In genomic region chr3:71047616-71048531, GRCh38 we compare ENCODE assay signal across 10 cellular contexts.
DNase-seq lines count a peak whose midpoint lies in the region; ATAC-seq and TF ChIP-seq lines count a peak whose summit lies in the region.
"Had no signal": no experiment of that assay in that cellular context is flagged by ENCODE, and none has a peak within 500 bp of the region (broad histone marks: within the 10 kb centered on the region; RNA-seq: fewer than 3 reads in every experiment).

No MANE protein-coding gene starts in this region.

- 44 to 47% methylated on average over 8 of the region's 8 CpGs for WGBS in transverse colon (ENCODE audit: low coverage in 1 of 2), 2 donors

- H3K9me3 ChIP-seq in naive thymus-derived CD4-positive, alpha-beta T cell (ENCODE audit: control insufficient read depth in 2 of 3, low read length in 3 of 3), result no peaks in the 10 kb centered on the region
- H3K9me3 ChIP-seq in transverse colon, result no peaks in the 10 kb centered on the region

- H3K36me3 ChIP-seq in naive thymus-derived CD4-positive, alpha-beta T cell (ENCODE audit: control insufficient read depth in 2 of 3, insufficient read depth in 3 of 3, low read length in 3 of 3), result peaks cover 5 to 65% (median 32%) of the 10 kb centered on the region in 3 experiments
- H3K36me3 ChIP-seq in transverse colon, result peaks cover 0 to 4% (median 0%) of the 10 kb centered on the region in 4 donors

- peaks cover 18 to 83% of the 10 kb centered on the region in 2 donors for H3K4me1 ChIP-seq in naive thymus-derived CD4-positive, alpha-beta T cell (ENCODE audit: control insufficient read depth in 2 of 2, insufficient read depth in 2 of 2, low read length in 2 of 2)
- peaks cover 66 to 88% (median 81%) of the 10 kb centered on the region in 4 donors for H3K4me1 ChIP-seq in transverse colon

- peak overlapping the region; percentile 21 for H3K27ac ChIP-seq in naive thymus-derived CD4-positive, alpha-beta T cell (ENCODE audit: low read depth, low read length)
- H3K27ac ChIP-seq in transverse colon, result peak overlapping the region; percentile 86 to 98 (median 88)

- TF ChIP-seq CTCF in brain (conservative IDR thresholded peaks at IDR 0.05), result no peak
- TF ChIP-seq CTCF in transverse colon (IDR thresholded peaks at IDR 0.05), result no peak
- TF ChIP-seq CTCF in GM13977 (IDR thresholded peaks at IDR 0.05; ENCODE audit: extremely low read depth, insufficient read depth, missing control alignments), result no peak

- H3K9me3 Mint-ChIP-seq in activated naive CD4-positive, alpha-beta T cell treated with anti-CD3 and anti-CD28 coated beads, Interleukin-2, amount 50 U/mL, for 24 hours, result no peaks in the 10 kb centered on the region
- no peaks in the 10 kb centered on the region for H3K9me3 Mint-ChIP-seq in brain
- H3K9me3 Mint-ChIP-seq in naive thymus-derived CD4-positive, alpha-beta T cell, result no peaks in the 10 kb centered on the region

- H3K27ac Mint-ChIP-seq in activated naive CD4-positive, alpha-beta T cell treated with anti-CD3 and anti-CD28 coated beads, Interleukin-2, amount 50 U/mL, for 24 hours, result peak overlapping the region; percentile 93
- peak overlapping the region in 3 of 5 experiments; percentile 39 to 42 (median 40) for H3K27ac Mint-ChIP-seq in brain
- H3K27ac Mint-ChIP-seq in naive thymus-derived CD4-positive, alpha-beta T cell, result peak overlapping the region in 6 of 9 donors; percentile 43 to 96 (median 87)

- H3K4me3 ChIP-seq in naive thymus-derived CD4-positive, alpha-beta T cell (ENCODE audit: low read length), result no peak overlapping the region
- H3K4me3 ChIP-seq in transverse colon, result peak overlapping the region in 1 of 4 donors; percentile 13

- peak overlapping the region; percentile 68 for H3K4me3 Mint-ChIP-seq in activated naive CD4-positive, alpha-beta T cell treated with anti-CD3 and anti-CD28 coated beads, Interleukin-2, amount 50 U/mL, for 24 hours
- H3K4me3 Mint-ChIP-seq in brain, result peak overlapping the region in 1 of 5 experiments; percentile 52
- peak overlapping the region in 8 of 10 donors; percentile 17 to 83 (median 58) for H3K4me3 Mint-ChIP-seq in naive thymus-derived CD4-positive, alpha-beta T cell

- no peak for TF ChIP-seq POLR2A in transverse colon (IDR thresholded peaks at IDR 0.05)

- POLR2A ChIA-PET in naive thymus-derived CD4-positive, alpha-beta T cell (lab: Charles Lee), result interaction anchor here (1.2 to 3.1 kb wide), 3 partner anchors 12 to 32 kb away, joined by 3 to 16 read pairs (median 3); no protein-coding TSS in a partner anchor

- no peaks in the 10 kb centered on the region for H3K27me3 ChIP-seq in naive thymus-derived CD4-positive, alpha-beta T cell (ENCODE audit: control insufficient read depth in 2 of 2, insufficient read depth in 2 of 2, low read length in 2 of 2)
- no peaks in the 10 kb centered on the region for H3K27me3 ChIP-seq in transverse colon

- no peaks in the 10 kb centered on the region for H3K27me3 Mint-ChIP-seq in activated naive CD4-positive, alpha-beta T cell treated with anti-CD3 and anti-CD28 coated beads, Interleukin-2, amount 50 U/mL, for 24 hours
- H3K27me3 Mint-ChIP-seq in brain, result peaks cover 3% of the 10 kb centered on the region
- H3K27me3 Mint-ChIP-seq in naive thymus-derived CD4-positive, alpha-beta T cell, result no peaks in the 10 kb centered on the region

- peaks cover 97% of the 10 kb centered on the region for H3K4me1 Mint-ChIP-seq in activated naive CD4-positive, alpha-beta T cell treated with anti-CD3 and anti-CD28 coated beads, Interleukin-2, amount 50 U/mL, for 24 hours
- peaks cover 89% of the 10 kb centered on the region for H3K4me1 Mint-ChIP-seq in brain
- peaks cover 56 to 99% (median 93%) of the 10 kb centered on the region in 7 donors for H3K4me1 Mint-ChIP-seq in naive thymus-derived CD4-positive, alpha-beta T cell

- no peak for TF ChIP-seq EP300 in transverse colon (IDR thresholded peaks at IDR 0.05; ENCODE audit: low read depth)

- CTCF ChIA-PET in naive thymus-derived CD4-positive, alpha-beta T cell (lab: Charles Lee), result interaction anchor here (0.5 kb wide), 1 partner anchor 26 kb away, joined by 3 read pairs; no protein-coding TSS in a partner anchor

- ATAC-seq in naive thymus-derived CD4-positive, alpha-beta T cell, result no peak
- no peak for ATAC-seq in GM19023 (IDR thresholded peaks at IDR 0.05; ENCODE audit: unreplicated experiment)

- no peak for DNase-seq in activated naive CD4-positive, alpha-beta T cell treated with anti-CD3 and anti-CD28 coated beads, Interleukin-2, amount 50 U/mL, for 16 hours
- DNase-seq in naive thymus-derived CD4-positive, alpha-beta T cell, result no peak
- DNase-seq in transverse colon, result no peak
- DNase-seq in NCI-H146 treated with DMSO at 0.1 percent for 48 hours (lab: John Stamatoyannopoulos, UW; ENCODE audit: unreplicated experiment), result no peak
- DNase-seq in GM13977 (ENCODE audit: low spot score), result no peak
- DNase-seq: EL, SW 1271 had no signal

- in situ Hi-C loops in transverse colon (cut with MboI; ENCODE audit: low pct_ligation_motif_present in 1 of 4, low pct_unique_long_range_greater_than_20kb in 1 of 4, low sequenced_read_pairs in 3 of 4) (no loop called here), GM13977 (cut with MboI; ENCODE audit: low pct_unique_long_range_greater_than_20kb, low sequenced_read_pairs, unreplicated experiment) (no loop called here)

- intact Hi-C loops in naive thymus-derived CD4-positive, alpha-beta T cell (cut with micrococcal nuclease), result loop anchor here in 1 of 2 donors (2.0 kb wide), 1 partner anchor 15 kb away; no protein-coding TSS in a partner anchor
- intact Hi-C loops in transverse colon (cut with DNase I; ENCODE audit: low total_unique reads), result no loop called here

- peaks cover 60% of the 10 kb centered on the region for H3K36me3 Mint-ChIP-seq in activated naive CD4-positive, alpha-beta T cell treated with anti-CD3 and anti-CD28 coated beads, Interleukin-2, amount 50 U/mL, for 24 hours
- H3K36me3 Mint-ChIP-seq in brain, result peaks cover 40% of the 10 kb centered on the region
- H3K36me3 Mint-ChIP-seq in naive thymus-derived CD4-positive, alpha-beta T cell, result peaks cover 10 to 79% (median 49%) of the 10 kb centered on the region in 5 donors

Comparison
In these comparisons a context has a peak if more than half of its experiments do, and no peak if none do; other contexts are left out.
1. H3K27ac Mint-ChIP-seq: peak in every context shown above with its lines; median percentile 93 in activated naive CD4-positive, alpha-beta T cell treated with anti-CD3 and anti-CD28 coated beads, Interleukin-2, amount 50 U/mL, for 24 hours; 87 in naive thymus-derived CD4-positive, alpha-beta T cell; 40 in brain.